10 cellular contexts compared by ENCODE assay signal in the genomic region with DNA sequence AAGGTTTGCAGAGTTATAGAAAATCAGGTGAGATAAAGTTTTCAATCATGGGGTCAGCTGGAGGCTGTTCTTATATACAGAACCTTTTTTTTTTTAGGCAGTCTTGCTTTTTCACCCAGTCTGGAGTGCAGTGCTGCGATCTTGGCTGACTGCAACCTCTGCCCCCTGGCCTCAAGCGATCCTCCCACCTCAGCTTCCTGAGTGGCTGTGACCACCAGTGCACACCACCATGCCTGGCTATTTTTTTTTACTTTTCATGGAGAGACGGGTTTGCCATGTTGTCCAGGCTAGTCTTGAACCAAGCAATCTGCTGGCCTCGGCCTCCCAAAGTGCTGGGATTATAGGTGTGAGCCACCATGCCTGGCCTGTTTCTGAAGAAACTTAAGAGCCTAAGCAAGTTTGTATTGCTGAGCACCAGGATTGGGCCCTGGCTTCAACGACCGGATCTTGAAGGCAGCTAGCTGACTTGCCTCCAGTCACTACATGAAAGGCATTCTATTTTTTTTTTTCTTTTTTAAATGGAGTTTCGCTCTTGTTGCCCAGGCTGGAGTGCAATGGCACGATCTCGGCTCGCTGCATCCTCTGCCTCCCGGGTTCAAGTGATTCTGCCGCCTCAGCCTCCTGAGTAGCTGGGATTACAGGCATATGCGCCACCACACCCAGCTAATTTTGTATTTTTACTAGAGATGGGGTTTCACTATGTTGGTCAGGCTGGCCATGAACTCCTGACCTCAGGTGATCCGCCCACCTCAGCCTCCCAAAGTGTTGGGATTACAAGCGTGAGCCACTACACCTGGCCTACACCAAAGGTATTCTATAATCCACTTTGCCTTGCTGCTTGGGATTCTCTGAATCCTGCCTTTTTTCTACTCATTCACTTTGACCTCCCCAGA. TPM values are rescaled to one million over a fixed set of nuclear protein-coding genes. Genes with fewer than 3 reads are reported as not detected.
DNase-seq lines count a peak whose midpoint lies in the region; ATAC-seq and TF ChIP-seq lines count a peak whose summit lies in the region.
"Had no signal": no experiment of that assay in that cellular context is flagged by ENCODE, and none has a peak within 500 bp of the region (broad histone marks: within the 10 kb centered on the region; RNA-seq: fewer than 3 reads in every experiment).

No MANE protein-coding gene starts in this region.

- H3K9me3 Mint-ChIP-seq in CD8-positive, alpha-beta T cell = no peaks in the 10 kb centered on the region

- H3K4me3 Mint-ChIP-seq in CD8-positive, alpha-beta T cell = no peak overlapping the region

- H3K4me1 ChIP-seq in CD8-positive, alpha-beta T cell (ENCODE audit: insufficient read depth, low read length) = peaks cover 48% of the 10 kb centered on the region
- H3K4me1 ChIP-seq in body of pancreas (peaks cover 55% of the 10 kb centered on the region), colonic mucosa (no peaks in the 10 kb centered on the region), right atrium auricular region (peaks cover 0 to 25% of the 10 kb centered on the region in 2 donors)

- 28 to 37% methylated on average over 15 of the region's 15 CpGs for WGBS in body of pancreas, 2 donors

- peaks cover 24% of the 10 kb centered on the region for H3K36me3 ChIP-seq in CD8-positive, alpha-beta T cell (ENCODE audit: insufficient read depth, low read length)
- H3K36me3 ChIP-seq in body of pancreas (replicated peaks in 1 of 2; ENCODE audit: insufficient read depth in 1 of 2, low read depth in 2 of 2) = peaks cover 18 to 30% of the 10 kb centered on the region in 2 donors
- peaks cover 20% of the 10 kb centered on the region for H3K36me3 ChIP-seq in colonic mucosa
- peaks cover 52% of the 10 kb centered on the region for H3K36me3 ChIP-seq in right atrium auricular region

- H3K4me1 Mint-ChIP-seq in CD8-positive, alpha-beta T cell (ENCODE audit: low read depth) = peaks cover 60% of the 10 kb centered on the region

- H3K27ac Mint-ChIP-seq in CD8-positive, alpha-beta T cell = peak overlapping the region; percentile 76

- H3K27me3 Mint-ChIP-seq in CD8-positive, alpha-beta T cell (ENCODE audit: low read depth) = no peaks in the 10 kb centered on the region

- TF ChIP-seq POLR2A in body of pancreas (IDR thresholded peaks at IDR 0.05) = peak in 2 of 3 donors; percentile 59 to 65

- DNase-seq in CD8-positive, alpha-beta T cell = no peak
- DNase-seq in body of pancreas (peak; percentile 56 to 63 (median 60)), colonic mucosa (no peak), right atrium auricular region (ENCODE audit: low spot score) (no peak)
- no peak for DNase-seq in stimulated activated CD4-positive, alpha-beta T cell treated with anti-CD3 and anti-CD28 coated beads, Interleukin-1b, Interleukin-23, amount 100 ng/mL, for 48 hours
- DNase-seq in stimulated activated CD4-positive, alpha-beta T cell treated with anti-CD3 and anti-CD28 coated beads, Interleukin-4, amount 100 ng/mL, for 4 hours = no peak
- DNase-seq: cerebellar nuclear complex, mesenchymal stem cell had no signal

- no peaks in the 10 kb centered on the region for H3K9me3 ChIP-seq in CD8-positive, alpha-beta T cell (ENCODE audit: low read length)
- H3K9me3 ChIP-seq in body of pancreas (no peaks in the 10 kb centered on the region), colonic mucosa (no peaks in the 10 kb centered on the region), right atrium auricular region (no peaks in the 10 kb centered on the region)

- TF ChIP-seq CTCF in CD8-positive, alpha-beta T cell (IDR thresholded peaks at IDR 0.05) = no peak
- no peak for TF ChIP-seq CTCF in body of pancreas (IDR thresholded peaks at IDR 0.05)
- no peak for TF ChIP-seq CTCF in colonic mucosa (IDR thresholded peaks at IDR 0.05)
- no peak for TF ChIP-seq CTCF in right atrium auricular region (IDR thresholded peaks at IDR 0.05)

- POLR2A ChIA-PET in CD8-positive, alpha-beta T cell (lab: Charles Lee) = interaction anchor here (0.6 to 7.0 kb wide), 5 partner anchors 7 to 247 kb away, joined by 3 to 48 read pairs (median 3); a partner anchor contains a TSS

- intact Hi-C loops in CD8-positive, alpha-beta T cell (cut with DNase I, micrococcal nuclease) = loop anchor here in 1 of 2 experiments (10.0 kb wide), 1 partner anchor 118 kb away; a partner anchor contains a TSS
- intact Hi-C loops in body of pancreas (cut with DNase I) = no loop called here
- intact Hi-C loops in colonic mucosa (cut with DNase I) = loop anchor here (5.0 kb wide), 1 partner anchor 40 kb away; no protein-coding TSS in a partner anchor

- no peak overlapping the region for H3K27ac ChIP-seq in CD8-positive, alpha-beta T cell (ENCODE audit: low read depth, low read length)
- H3K27ac ChIP-seq in body of pancreas = peak overlapping the region; percentile 58 to 100 (median 67)
- no peak overlapping the region for H3K27ac ChIP-seq in colonic mucosa
- H3K27ac ChIP-seq in right atrium auricular region = no peak overlapping the region

- H3K4me3 ChIP-seq in CD8-positive, alpha-beta T cell (ENCODE audit: low read depth, low read length) = no peak overlapping the region
- H3K4me3 ChIP-seq in body of pancreas (no peak overlapping the region), colonic mucosa (no peak overlapping the region), right atrium auricular region (no peak overlapping the region)

- peaks cover 64% of the 10 kb centered on the region for H3K36me3 Mint-ChIP-seq in CD8-positive, alpha-beta T cell

- no peaks in the 10 kb centered on the region for H3K27me3 ChIP-seq in CD8-positive, alpha-beta T cell (ENCODE audit: insufficient read depth, low read length)
- H3K27me3 ChIP-seq in body of pancreas (no peaks in the 10 kb centered on the region), colonic mucosa (no peaks in the 10 kb centered on the region), right atrium auricular region (no peaks in the 10 kb centered on the region)

- no peak overlapping the region for H3K9ac ChIP-seq in colonic mucosa (ENCODE audit: low read depth in 2 of 2, low read length in 2 of 2)

- ATAC-seq in CD8-positive, alpha-beta T cell = peak; percentile 24
- peak; percentile 38 for ATAC-seq in GM19397 (IDR thresholded peaks at IDR 0.05; ENCODE audit: unreplicated experiment)
- peak; percentile 17 for ATAC-seq in HG03342 (IDR thresholded peaks at IDR 0.05; ENCODE audit: unreplicated experiment)
- ATAC-seq in body of pancreas = peak; percentile 43

- CTCF ChIA-PET in CD8-positive, alpha-beta T cell (lab: Charles Lee) = interaction anchor here (0.6 to 9.7 kb wide), 4 partner anchors 9 to 37 kb away, joined by 3 to 125 read pairs (median 6); a partner anchor contains a TSS

RNA-seq across cellular contexts. Expression of a gene that starts 7.6 kb away (rescaled TPM):
- 100 to 1,000 TPM; 207 to 212 TPM for total RNA-seq in CD8-positive, alpha-beta T cell
- total RNA-seq in body of pancreas = 100 to 1,000 TPM; 642 to 771 TPM
- total RNA-seq in colonic mucosa = 100 to 1,000 TPM; 210 to 251 TPM
- total RNA-seq in right atrium auricular region = 100 to 1,000 TPM; 104 to 160 TPM

RNA-seq across cellular contexts. Expression of a gene that starts 20.2 kb away (rescaled TPM):
- total RNA-seq in CD8-positive, alpha-beta T cell = 10 to 100 TPM; 13.7 to 15.4 TPM
- total RNA-seq in body of pancreas (10 to 100 TPM; 13.8 to 16.3 TPM), colonic mucosa (10 to 100 TPM; 21.2 to 24.9 TPM), right atrium auricular region (10 to 100 TPM; 13.6 to 17.3 TPM)

RNA-seq across cellular contexts. Expression of a gene that starts 50.9 kb away (rescaled TPM):
- 1 to 10 TPM; 4.8 to 5.9 TPM for total RNA-seq in CD8-positive, alpha-beta T cell
- total RNA-seq in body of pancreas (10 to 100 TPM; 11.7 to 14.2 TPM), colonic mucosa (10 to 100 TPM; 11.7 to 15.6 TPM), right atrium auricular region (10 to 100 TPM; 11.9 to 12.6 TPM)

RNA-seq across cellular contexts. Expression of a gene that starts 51.1 kb away (rescaled TPM):
- total RNA-seq in CD8-positive, alpha-beta T cell = 1 to 10 TPM; 2.1 to 3.6 TPM
- total RNA-seq in body of pancreas (1 to 10 TPM in 1 of 2 donors, under 1 TPM in 1; 0.66 to 2.1 TPM), colonic mucosa (10 to 100 TPM; 12.2 to 36.0 TPM), right atrium auricular region (10 to 100 TPM in 1 of 2 donors, 1 to 10 TPM in 1; 2.7 to 11.3 TPM)

Comparison
In these comparisons a context has a peak if more than half of its experiments do, and no peak if none do; other contexts are left out.
1. DNase-seq: peak in body of pancreas (4 of 4); none in CD8-positive, alpha-beta T cell (0 of 7), stimulated activated CD4-positive, alpha-beta T cell treated with anti-CD3 and anti-CD28 coated beads, Interleukin-1b, Interleukin-23, amount 100 ng/mL, for 48 hours (single experiment), colonic mucosa (single experiment), stimulated activated CD4-positive, alpha-beta T cell treated with anti-CD3 and anti-CD28 coated beads, Interleukin-4, amount 100 ng/mL, for 4 hours (0 of 2) and right atrium auricular region (single experiment).
2. H3K27ac ChIP-seq: peak in body of pancreas (4 of 4); none in CD8-positive, alpha-beta T cell (single experiment), colonic mucosa (single experiment) and right atrium auricular region (0 of 2).
3. Peak in every context shown above with its lines, with median percentiles within 50 percentile points of each other: ATAC-seq.